29 cellular contexts compared by ENCODE assay signal in genomic region chr5:171623107-171623506, GRCh38.
"Had no signal": no experiment of that assay in that cellular context is flagged by ENCODE, and none has a peak within 500 bp of the region (broad histone marks: within the 10 kb centered on the region; RNA-seq: fewer than 3 reads in every experiment).

No MANE protein-coding gene starts in this region.

- H3K27ac ChIP-seq: breast epithelium, KMS-11, Peyer's patch, RWPE1, SJSA1 had no signal

- H3K9me3 ChIP-seq: breast epithelium, MG63, Peyer's patch, SJSA1 had no signal

- H3K9ac ChIP-seq: KMS-11 had no signal

- H3K27ac Mint-ChIP-seq: activated B cell treated with CpG ODN at 0.5 μM for 24 hours; activated CD4-positive, alpha-beta T cell treated with anti-CD3 and anti-CD28 coated beads, Interleukin-2, amount 10 ng/mL, durations not matched to agents 24 days and 14 days; activated CD8-positive, alpha-beta memory T cell treated with anti-CD3 and anti-CD28 coated beads, Interleukin-2, amount 10 ng/mL, durations not matched to agents 7 days and 5 days; activated naive CD4-positive, alpha-beta T cell treated with anti-CD3 and anti-CD28 coated beads, Interleukin-2, amount 50 U/mL, for 24 hours; activated T-cell treated with anti-CD3 and anti-CD28 coated beads, Interleukin-2, amount 50 U/mL, for 24 hours; activated T-helper 1 cell treated with anti-CD3 and anti-CD28 coated beads, Interleukin-12 subunit alpha, Interleukin-12 subunit beta, Interleukin-2, Interleukin-4 antibody, amounts not matched to agents 30 ng/mL and 10 ng/mL and 1 ng/mL, durations not matched to agents 14 hours and 24 hours and 36 hours; T-helper 17 cell had no signal

- H3K27me3 ChIP-seq: breast epithelium, MG63, Peyer's patch had no signal

- H3K36me3 ChIP-seq: breast epithelium, MG63, Peyer's patch, SJSA1 had no signal

- ATAC-seq: activated CD8-positive, alpha-beta memory T cell treated with anti-CD3 and anti-CD28 coated beads, Interleukin-2, amount 10 ng/mL, durations not matched to agents 7 days and 5 days; T-helper 17 cell had no signal

- H3K4me3 Mint-ChIP-seq: activated B cell treated with CpG ODN at 0.5 μM for 24 hours; activated CD4-positive, alpha-beta T cell treated with anti-CD3 and anti-CD28 coated beads, Interleukin-2, amount 10 ng/mL, durations not matched to agents 24 days and 14 days; activated CD8-positive, alpha-beta memory T cell treated with anti-CD3 and anti-CD28 coated beads, Interleukin-2, amount 10 ng/mL, durations not matched to agents 7 days and 5 days; activated naive CD4-positive, alpha-beta T cell treated with anti-CD3 and anti-CD28 coated beads, Interleukin-2, amount 50 U/mL, for 24 hours; activated T-cell treated with anti-CD3 and anti-CD28 coated beads, Interleukin-2, amount 50 U/mL, for 24 hours; activated T-helper 1 cell treated with anti-CD3 and anti-CD28 coated beads, Interleukin-12 subunit alpha, Interleukin-12 subunit beta, Interleukin-2, Interleukin-4 antibody, amounts not matched to agents 30 ng/mL and 10 ng/mL and 1 ng/mL, durations not matched to agents 14 hours and 24 hours and 36 hours; T-helper 17 cell had no signal

- H3K4me3 ChIP-seq: breast epithelium, MG63, Peyer's patch, SJSA1 had no signal

- H3K4me1 ChIP-seq: breast epithelium, Peyer's patch, SJSA1 had no signal

- H3K4me2 ChIP-seq: KMS-11 had no signal

- H3K4me1 Mint-ChIP-seq: activated B cell treated with CpG ODN at 0.5 μM for 24 hours; activated CD4-positive, alpha-beta T cell treated with anti-CD3 and anti-CD28 coated beads, Interleukin-2, amount 10 ng/mL, durations not matched to agents 24 days and 14 days; activated CD8-positive, alpha-beta memory T cell treated with anti-CD3 and anti-CD28 coated beads, Interleukin-2, amount 10 ng/mL, durations not matched to agents 7 days and 5 days; activated naive CD4-positive, alpha-beta T cell treated with anti-CD3 and anti-CD28 coated beads, Interleukin-2, amount 50 U/mL, for 24 hours; T-helper 17 cell had no signal

- DNase-seq: activated B cell treated with CpG ODN at 0.5 μM for 24 hours; activated CD4-positive, alpha-beta T cell treated with anti-CD3 and anti-CD28 coated beads for 1 hour; activated CD4-positive, alpha-beta T cell treated with anti-CD3 and anti-CD28 coated beads, Interleukin-2, amount 10 ng/mL, durations not matched to agents 24 days and 14 days; activated CD4-positive, alpha-beta T cell treated with anti-CD3 and anti-CD28 coated beads, Interleukin-2, amount 50 U/mL, for 48 hours; activated CD8-positive, alpha-beta memory T cell treated with anti-CD3 and anti-CD28 coated beads, Interleukin-2, amount 10 ng/mL, durations not matched to agents 7 days and 5 days; activated effector memory CD4-positive, alpha-beta T cell treated with Interleukin-2 at 50 U/mL for 16 hours; activated naive CD4-positive, alpha-beta T cell; activated T-cell treated with anti-CD3 and anti-CD28 coated beads, Interleukin-2, amount 50 U/mL, for 24 hours; aorta; MG63; MV-4-11; NCI-H1092 treated with DMSO at 0.1 percent for 48 hours; NCI-H1436; NCI-H1694 treated with DMSO at 0.1 percent for 48 hours; NCI-H2029 treated with DMSO at 0.1 percent for 48 hours; NCI-H345; NCI-H510A; NCI-H69; NK-92 treated with Interleukin-12 subunit alpha and Interleukin-12 subunit beta, amount 100 ng/mL, for 24 hours; Peyer's patch; SHP77; T-helper 17 cell; T-helper 9 cell had no signal

- H3K36me3 Mint-ChIP-seq: activated CD8-positive, alpha-beta memory T cell treated with anti-CD3 and anti-CD28 coated beads, Interleukin-2, amount 10 ng/mL, durations not matched to agents 7 days and 5 days; activated naive CD4-positive, alpha-beta T cell treated with anti-CD3 and anti-CD28 coated beads, Interleukin-2, amount 50 U/mL, for 24 hours had no signal

- H3K9me3 Mint-ChIP-seq: activated B cell treated with CpG ODN at 0.5 μM for 24 hours; activated CD4-positive, alpha-beta T cell treated with anti-CD3 and anti-CD28 coated beads, Interleukin-2, amount 10 ng/mL, durations not matched to agents 24 days and 14 days; activated naive CD4-positive, alpha-beta T cell treated with anti-CD3 and anti-CD28 coated beads, Interleukin-2, amount 50 U/mL, for 24 hours; activated T-cell treated with anti-CD3 and anti-CD28 coated beads, Interleukin-2, amount 50 U/mL, for 24 hours; activated T-helper 1 cell treated with anti-CD3 and anti-CD28 coated beads, Interleukin-12 subunit alpha, Interleukin-12 subunit beta, Interleukin-2, Interleukin-4 antibody, amounts not matched to agents 30 ng/mL and 10 ng/mL and 1 ng/mL, durations not matched to agents 14 hours and 24 hours and 36 hours had no signal

- H3K27me3 Mint-ChIP-seq: activated CD4-positive, alpha-beta T cell treated with anti-CD3 and anti-CD28 coated beads, Interleukin-2, amount 10 ng/mL, durations not matched to agents 24 days and 14 days had no signal
